12 cellular contexts compared by ENCODE assay signal in the genomic region with DNA sequence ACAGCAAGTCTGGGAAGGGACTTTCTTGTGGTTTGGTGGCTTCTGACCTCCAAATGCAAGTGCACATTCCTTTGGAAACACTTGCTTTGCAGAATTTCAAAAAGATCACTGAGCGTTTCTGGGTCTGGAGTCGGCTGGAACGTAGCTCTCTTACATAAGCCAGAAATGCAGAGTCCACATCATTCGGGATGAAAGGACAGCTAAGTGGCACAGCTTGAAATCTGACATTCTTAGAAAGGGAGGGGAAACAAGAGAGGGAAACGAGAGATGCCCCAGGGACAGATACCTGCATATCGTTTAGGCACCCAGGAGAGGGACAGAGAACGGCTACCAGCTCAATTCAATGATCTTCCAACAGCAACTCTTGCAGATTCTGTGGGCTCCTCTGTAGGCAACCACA.
A peak's percentile ranks its signal among the peaks of the same experiment; 100 is the strongest.
DNase-seq lines count a peak whose midpoint lies in the region; ATAC-seq lines count a peak whose summit lies in the region.
"Had no signal": no experiment of that assay in that cellular context is flagged by ENCODE, and none has a peak within 500 bp of the region (broad histone marks: within the 10 kb centered on the region; RNA-seq: fewer than 3 reads in every experiment).

No MANE protein-coding gene starts in this region.

- ATAC-seq in activated naive CD8-positive, alpha-beta T cell treated with anti-CD3 and anti-CD28 coated beads, Interleukin-2, amount 50 U/mL, for 24 hours = no peak
- ATAC-seq in naive B cell (ENCODE audit: low read depth in 2 of 2) (no peak), HG02970 (IDR thresholded peaks at IDR 0.05; ENCODE audit: low FRiP score, unreplicated experiment) (no peak), GM18873 (IDR thresholded peaks at IDR 0.05; ENCODE audit: low FRiP score, unreplicated experiment) (no peak)
- ATAC-seq: gastrocnemius medialis, right cardiac atrium had no signal

- no peak for DNase-seq in CD4-positive, alpha-beta memory T cell
- no peak for DNase-seq in activated naive CD8-positive, alpha-beta T cell treated with anti-CD3 and anti-CD28 coated beads, Interleukin-2, amount 50 U/mL, for 24 hours
- DNase-seq in naive B cell (no peak), NOMO-1 treated with dmso at 0.1 percent for 144 hours (lab: John Stamatoyannopoulos, UW; ENCODE audit: unreplicated experiment) (no peak), cerebellum (ENCODE audit: low spot score) (no peak)
- DNase-seq: gastrocnemius medialis, right cardiac atrium had no signal

- peak overlapping the region; percentile 12 to 84 (median 76) for H3K4me3 Mint-ChIP-seq in CD4-positive, alpha-beta memory T cell
- peak overlapping the region; percentile 27 for H3K4me3 Mint-ChIP-seq in activated naive CD8-positive, alpha-beta T cell treated with anti-CD3 and anti-CD28 coated beads, Interleukin-2, amount 50 U/mL, for 24 hours
- peak overlapping the region in 1 of 8 donors; percentile 44 for H3K4me3 Mint-ChIP-seq in naive B cell
- H3K4me3 Mint-ChIP-seq: nephron had no signal

- no peaks in the 10 kb centered on the region for H3K27me3 ChIP-seq in CD4-positive, alpha-beta memory T cell (ENCODE audit: insufficient read depth, low read length)
- no peaks in the 10 kb centered on the region for H3K27me3 ChIP-seq in HUES64 (ENCODE audit: insufficient read depth, low read length)
- H3K27me3 ChIP-seq: BLaER1 treated with 17β-estradiol and CSF1 and Interleukin-3, amounts not matched to agents 10 nM and 100 nM; gastrocnemius medialis had no signal

- no peaks in the 10 kb centered on the region for H3K9me3 Mint-ChIP-seq in CD4-positive, alpha-beta memory T cell
- H3K9me3 Mint-ChIP-seq in activated naive CD8-positive, alpha-beta T cell treated with anti-CD3 and anti-CD28 coated beads, Interleukin-2, amount 50 U/mL, for 24 hours = no peaks in the 10 kb centered on the region
- no peaks in the 10 kb centered on the region for H3K9me3 Mint-ChIP-seq in naive B cell
- H3K9me3 Mint-ChIP-seq: nephron had no signal

- peaks cover 60 to 92% (median 75%) of the 10 kb centered on the region in 4 donors for H3K4me1 Mint-ChIP-seq in CD4-positive, alpha-beta memory T cell
- peaks cover 78% of the 10 kb centered on the region for H3K4me1 Mint-ChIP-seq in activated naive CD8-positive, alpha-beta T cell treated with anti-CD3 and anti-CD28 coated beads, Interleukin-2, amount 50 U/mL, for 24 hours
- peaks cover 15 to 36% (median 27%) of the 10 kb centered on the region in 3 donors for H3K4me1 Mint-ChIP-seq in naive B cell

- H3K27ac ChIP-seq in CD4-positive, alpha-beta memory T cell (ENCODE audit: low read depth, low read length) = peak overlapping the region; percentile 71
- H3K27ac ChIP-seq in HUES64 (ENCODE audit: low read depth, low read length) = peak overlapping the region; percentile 19; the same call in 1 of the 2 replicates
- H3K27ac ChIP-seq: BLaER1 treated with 17β-estradiol and CSF1 and Interleukin-3, amounts not matched to agents 10 nM and 100 nM; gastrocnemius medialis had no signal

- POLR2A ChIA-PET in CD4-positive, alpha-beta memory T cell (lab: Charles Lee; ENCODE audit: partially characterized antibody) = interaction anchor here (0.8 to 6.8 kb wide), 10 partner anchors 9 to 119 kb away, joined by 3 to 46 read pairs (median 6); a partner anchor contains a TSS

- intact Hi-C loops in CD4-positive, alpha-beta memory T cell (cut with micrococcal nuclease) = loop anchor here (1.0 to 5.0 kb wide), 3 partner anchors 20 to 37 kb away; no protein-coding TSS in a partner anchor

- WGBS in HUES64 = 17% methylated on average over 7 of the region's 7 CpGs

- no peaks in the 10 kb centered on the region for H3K9me3 ChIP-seq in CD4-positive, alpha-beta memory T cell (ENCODE audit: control insufficient read depth in 1 of 2, low read length in 2 of 2)
- H3K9me3 ChIP-seq in HUES64 (ENCODE audit: insufficient read depth, low read depth, low read length) = no peaks in the 10 kb centered on the region
- H3K9me3 ChIP-seq: BLaER1 treated with 17β-estradiol and CSF1 and Interleukin-3, amounts not matched to agents 10 nM and 100 nM; gastrocnemius medialis had no signal

- CTCF ChIA-PET in CD4-positive, alpha-beta memory T cell (lab: Charles Lee; ENCODE audit: partially characterized antibody) = interaction anchor here (0.7 to 3.3 kb wide), 12 partner anchors 9 to 171 kb away, joined by 3 to 21 read pairs (median 4); no protein-coding TSS in a partner anchor

- H3K36me3 Mint-ChIP-seq in CD4-positive, alpha-beta memory T cell = peaks cover 25 to 69% of the 10 kb centered on the region in 2 donors
- H3K36me3 Mint-ChIP-seq in activated naive CD8-positive, alpha-beta T cell treated with anti-CD3 and anti-CD28 coated beads, Interleukin-2, amount 50 U/mL, for 24 hours (ENCODE audit: low read depth) = peaks cover 37% of the 10 kb centered on the region
- peaks cover 18 to 25% of the 10 kb centered on the region in 2 donors for H3K36me3 Mint-ChIP-seq in naive B cell

- peak overlapping the region; percentile 87 to 95 (median 94) for H3K27ac Mint-ChIP-seq in CD4-positive, alpha-beta memory T cell
- H3K27ac Mint-ChIP-seq in activated naive CD8-positive, alpha-beta T cell treated with anti-CD3 and anti-CD28 coated beads, Interleukin-2, amount 50 U/mL, for 24 hours = peak overlapping the region; percentile 90
- peak overlapping the region; percentile 81 to 97 (median 91) for H3K27ac Mint-ChIP-seq in naive B cell
- H3K27ac Mint-ChIP-seq: nephron had no signal

- peak overlapping the region in 1 of 2 donors; percentile 3 for H3K4me3 ChIP-seq in CD4-positive, alpha-beta memory T cell (ENCODE audit: low read length in 2 of 2)
- no peak overlapping the region for H3K4me3 ChIP-seq in HUES64 (ENCODE audit: low read length)
- H3K4me3 ChIP-seq: BLaER1 treated with 17β-estradiol and CSF1 and Interleukin-3, amounts not matched to agents 10 nM and 100 nM; gastrocnemius medialis had no signal

- no peak overlapping the region for H3K9ac ChIP-seq in HUES64 (ENCODE audit: low read depth, low read length)
- H3K9ac ChIP-seq: BLaER1 treated with 17β-estradiol and CSF1 and Interleukin-3, amounts not matched to agents 10 nM and 100 nM had no signal

- H3K4me1 ChIP-seq in CD4-positive, alpha-beta memory T cell (ENCODE audit: insufficient read depth, low read length) = peaks cover 82% of the 10 kb centered on the region
- peaks cover 34% of the 10 kb centered on the region for H3K4me1 ChIP-seq in HUES64 (ENCODE audit: insufficient read depth, low read length)

- no peaks in the 10 kb centered on the region for H3K27me3 Mint-ChIP-seq in CD4-positive, alpha-beta memory T cell
- H3K27me3 Mint-ChIP-seq in activated naive CD8-positive, alpha-beta T cell treated with anti-CD3 and anti-CD28 coated beads, Interleukin-2, amount 50 U/mL, for 24 hours = no peaks in the 10 kb centered on the region
- H3K27me3 Mint-ChIP-seq in naive B cell = no peaks in the 10 kb centered on the region

- H3K36me3 ChIP-seq in CD4-positive, alpha-beta memory T cell (ENCODE audit: insufficient read depth, low read length) = peaks cover 18% of the 10 kb centered on the region
- no peaks in the 10 kb centered on the region for H3K36me3 ChIP-seq in HUES64 (ENCODE audit: insufficient read depth, low read length)
- H3K36me3 ChIP-seq: gastrocnemius medialis had no signal
